16 cellular contexts compared by ENCODE assay signal in the genomic region with DNA sequence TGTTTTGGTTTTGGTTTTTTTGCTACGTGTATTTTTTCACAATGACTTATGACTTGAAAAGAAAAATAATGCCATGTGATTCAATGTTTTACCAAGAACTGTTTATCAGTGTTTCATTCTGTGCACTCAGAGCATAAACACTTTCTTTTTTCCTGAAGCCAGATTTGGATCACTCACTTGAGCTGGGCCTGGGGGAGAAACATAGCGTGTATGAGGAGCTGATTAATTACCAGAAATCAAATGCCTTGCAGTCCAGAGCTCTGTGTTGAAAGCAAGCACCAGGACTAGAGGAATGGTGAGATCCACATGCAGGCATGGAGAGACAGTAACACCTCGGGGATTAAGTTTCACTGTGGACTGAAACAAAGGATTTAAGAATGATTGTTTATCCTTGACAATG.
DNase-seq lines count a peak whose midpoint lies in the region; ATAC-seq and TF ChIP-seq lines count a peak whose summit lies in the region.
"Had no signal": no experiment of that assay in that cellular context is flagged by ENCODE, and none has a peak within 500 bp of the region (broad histone marks: within the 10 kb centered on the region; RNA-seq: fewer than 3 reads in every experiment).

No MANE protein-coding gene starts in this region.

- no peak for ATAC-seq in HG02763 (IDR thresholded peaks at IDR 0.05; ENCODE audit: unreplicated experiment)
- ATAC-seq: mucosa of descending colon, T-cell had no signal

- H3K27me3 ChIP-seq in adipocyte (replicated peaks; ENCODE audit: control insufficient read depth, insufficient read depth, low read length) = no peaks in the 10 kb centered on the region
- H3K27me3 ChIP-seq: stomach had no signal

- intact Hi-C loops in Calu3 (cut with micrococcal nuclease; ENCODE audit: unreplicated experiment) = no loop called here

- peaks cover 13% of the 10 kb centered on the region for H3K4me1 ChIP-seq in adipocyte (ENCODE audit: control insufficient read depth, insufficient read depth, low read length)

- H3K9ac ChIP-seq in adipocyte (ENCODE audit: low read length) = peak overlapping the region; percentile 59

- no peak for TF ChIP-seq CTCF in fibroblast of the aortic adventitia (IDR thresholded peaks at IDR 0.05; ENCODE audit: insufficient read depth, low read length)
- TF ChIP-seq CTCF in Calu3 (IDR thresholded peaks at IDR 0.05; ENCODE audit: unreplicated experiment) = no peak

- peak overlapping the region; percentile 54 for H3K4me3 ChIP-seq in adipocyte (ENCODE audit: low read length)
- no peak overlapping the region for H3K4me3 ChIP-seq in fibroblast of the aortic adventitia (ENCODE audit: low read depth, low read length)
- H3K4me3 ChIP-seq: mucosa of descending colon, stomach had no signal

- H3K4me3 Mint-ChIP-seq in Calu3 (ENCODE audit: low read depth, unreplicated experiment) = no peak overlapping the region
- H3K4me3 Mint-ChIP-seq: CD14-positive monocyte, immature natural killer cell, T-cell had no signal

- H3K9me3 ChIP-seq in adipocyte (ENCODE audit: control insufficient read depth, low read length) = no peaks in the 10 kb centered on the region
- H3K9me3 ChIP-seq: mucosa of descending colon, stomach had no signal

- CTCF ChIA-PET in Calu3 (lab: Charles Lee) = no interaction called here

- peak; percentile 42 for DNase-seq in H4 (ENCODE audit: low spot score)
- peak; percentile 76 for DNase-seq in adipocyte (ENCODE audit: low read depth)
- DNase-seq in fibroblast of the aortic adventitia (ENCODE audit: low read depth) = peak; percentile 79
- peak; percentile 78 for DNase-seq in renal cortical epithelial cell (ENCODE audit: low read depth)
- no peak for DNase-seq in Calu3
- no peak for DNase-seq in activated CD4-positive, alpha-beta T cell treated with anti-CD3 and anti-CD28 coated beads for 4 hours
- DNase-seq: activated gamma-delta T cell treated with Interleukin-2 at 50 U/mL for 16 hours, DMS79 treated with DMSO at 0.1 percent for 48 hours, immature natural killer cell, mucosa of descending colon, NCI-H187 treated with DMSO at 0.1 percent for 48 hours, NCI-H526, stomach, T-cell had no signal

- BruUV-seq in Calu3 (replicated peaks; lab: Mats Ljungman, UMichigan) = no TSS peak

- H3K27ac Mint-ChIP-seq in Calu3 (ENCODE audit: unreplicated experiment) = no peak overlapping the region
- H3K27ac Mint-ChIP-seq: CD14-positive monocyte, immature natural killer cell, T-cell had no signal

- no peaks in the 10 kb centered on the region for H3K36me3 Mint-ChIP-seq in Calu3 (ENCODE audit: insufficient read depth, unreplicated experiment)
- H3K36me3 Mint-ChIP-seq: CD14-positive monocyte, immature natural killer cell, T-cell had no signal

- H3K36me3 ChIP-seq in adipocyte (ENCODE audit: control insufficient read depth, insufficient read depth, low read length, severe bottlenecking) = no peaks in the 10 kb centered on the region
- H3K36me3 ChIP-seq: stomach had no signal

- H3K4me1 Mint-ChIP-seq in Calu3 (ENCODE audit: low read depth, unreplicated experiment) = no peaks in the 10 kb centered on the region
- H3K4me1 Mint-ChIP-seq: CD14-positive monocyte, immature natural killer cell, T-cell had no signal

- H3K9me3 Mint-ChIP-seq in Calu3 (ENCODE audit: low read depth, unreplicated experiment) = no peaks in the 10 kb centered on the region

- H3K27me3 Mint-ChIP-seq in Calu3 (ENCODE audit: unreplicated experiment) = no peaks in the 10 kb centered on the region
- H3K27me3 Mint-ChIP-seq: T-cell had no signal

Comparison
In these comparisons a context has a peak if more than half of its experiments do, and no peak if none do; other contexts are left out.
1. DNase-seq: peak in H4 (single experiment), adipocyte (single experiment), fibroblast of the aortic adventitia (single experiment) and renal cortical epithelial cell (single experiment); none in Calu3 (single experiment) and activated CD4-positive, alpha-beta T cell treated with anti-CD3 and anti-CD28 coated beads for 4 hours (0 of 2).